Comparison of ENCODE assay signal across 21 cellular contexts in genomic region chr1:109474697-109475096, GRCh38. TPM values are rescaled to one million over a fixed set of nuclear protein-coding genes. Genes with fewer than 3 reads are reported as not detected.
DNase-seq lines count a peak whose midpoint lies in the region; ATAC-seq, FAIRE-seq and TF ChIP-seq lines count a peak whose summit lies in the region.
"Had no signal": no experiment of that assay in that cellular context is flagged by ENCODE, and none has a peak within 500 bp of the region (broad histone marks: within the 10 kb centered on the region; RNA-seq: fewer than 3 reads in every experiment).

No MANE protein-coding gene starts in this region.

- WGBS in H9 (ENCODE audit: extremely low coverage, insufficient read length, low lambda C conversion rate), result no CpG with 5 or more reads among the region's 1 CpG

- H2BK12ac ChIP-seq in H9 (ENCODE audit: insufficient read length, low read depth, low read length), result no peak overlapping the region

- H3K9me3 Mint-ChIP-seq in H9, result peaks cover 0 to 3% of the 10 kb centered on the region in 2 experiments; a peak in 2 of 5 replicates
- H3K9me3 Mint-ChIP-seq in activated T-helper 17 cell treated with anti-CD3 and anti-CD28 coated beads, Interleukin-2, amount 50 U/mL, for 72 hours, result no peaks in the 10 kb centered on the region
- H3K9me3 Mint-ChIP-seq: CD4-positive, alpha-beta T cell had no signal

- H3K23me2 ChIP-seq in H9 (ENCODE audit: insufficient read length, low read depth, low read length, poor library complexity, severe bottlenecking), result no peaks in the 10 kb centered on the region

- H3K56ac ChIP-seq in H9 (ENCODE audit: insufficient read length, low read depth, low read length), result no peak overlapping the region

- H3K9me3 ChIP-seq in H9 (ENCODE audit: control insufficient read depth, low read depth, low read length) (no peaks in the 10 kb centered on the region), osteoblast (ENCODE audit: low read depth, low read length) (no peaks in the 10 kb centered on the region)
- H3K9me3 ChIP-seq: BLaER1, MG63, Peyer's patch, SJSA1 had no signal

- no peak overlapping the region for H4K91ac ChIP-seq in H9 (ENCODE audit: insufficient read length, low read depth, low read length)

- TF ChIP-seq CTCF in H9 (conservative IDR thresholded peaks at IDR 0.05) (no peak), osteoblast (IDR thresholded peaks at IDR 0.05; ENCODE audit: extremely low read depth, low read depth, low read length) (no peak)

- no peak overlapping the region for H2BK20ac ChIP-seq in H9 (ENCODE audit: low read depth, low read length, poor library complexity, severe bottlenecking)

- no peak overlapping the region for H2BK5ac ChIP-seq in H9 (ENCODE audit: insufficient read length, low read length)

- H3K4me2 ChIP-seq in H9 (ENCODE audit: insufficient read depth, insufficient read length, low read length) (no peak overlapping the region), osteoblast (ENCODE audit: insufficient read depth, low read length) (no peak overlapping the region)
- H3K4me2 ChIP-seq: BLaER1 had no signal

- H3T11ph ChIP-seq in H9 (ENCODE audit: low read length), result no peak overlapping the region

- no peak overlapping the region for H2AK5ac ChIP-seq in H9 (ENCODE audit: insufficient read length, low read length)

- H3K18ac ChIP-seq in H9 (ENCODE audit: insufficient read length, low read depth, low read length), result no peak overlapping the region

- no peak overlapping the region for H3K14ac ChIP-seq in H9 (ENCODE audit: insufficient read depth, low read length)

- no peak overlapping the region for H3K4me3 Mint-ChIP-seq in H9
- H3K4me3 Mint-ChIP-seq in activated T-helper 17 cell treated with anti-CD3 and anti-CD28 coated beads, Interleukin-2, amount 50 U/mL, for 72 hours, result no peak overlapping the region
- H3K4me3 Mint-ChIP-seq: CD4-positive, alpha-beta T cell had no signal

- H3K9ac ChIP-seq in H9 (ENCODE audit: extremely low read depth, insufficient read length, low read length), result no peak overlapping the region
- H3K9ac ChIP-seq: BLaER1 had no signal

- no peak overlapping the region for H2BK15ac ChIP-seq in H9 (ENCODE audit: low read depth, low read length)

- H3K4me3 ChIP-seq in osteoblast (ENCODE audit: insufficient read depth, low read length), result no peak overlapping the region
- H3K4me3 ChIP-seq: BLaER1, MG63, Peyer's patch, SJSA1 had no signal

- H3K79me1 ChIP-seq in H9 (ENCODE audit: insufficient read depth, low read depth, low read length, poor library complexity, severe bottlenecking), result no peaks in the 10 kb centered on the region

- no peak overlapping the region for H2BK120ac ChIP-seq in H9 (ENCODE audit: low read depth, low read length, poor library complexity, severe bottlenecking)

- H3K36me3 ChIP-seq in osteoblast (ENCODE audit: insufficient read depth, low read length), result no peaks in the 10 kb centered on the region
- H3K36me3 ChIP-seq: BLaER1, MG63, Peyer's patch, SJSA1 had no signal

- no peak overlapping the region for H3K23ac ChIP-seq in H9 (ENCODE audit: insufficient read length, low read depth, low read length)

- no peak for FAIRE-seq in frontal cortex (lab: Jason Lieb, UNC)

- H3K36me3 Mint-ChIP-seq in H9 (ENCODE audit: insufficient read depth in 1 of 3, low read depth in 3 of 3), result no peaks in the 10 kb centered on the region
- H3K36me3 Mint-ChIP-seq in activated T-helper 17 cell treated with anti-CD3 and anti-CD28 coated beads, Interleukin-2, amount 50 U/mL, for 72 hours (ENCODE audit: low read depth), result no peaks in the 10 kb centered on the region

- H3K79me2 ChIP-seq in H9 (ENCODE audit: insufficient read depth, low read length) (no peaks in the 10 kb centered on the region), osteoblast (ENCODE audit: insufficient read depth, low read length) (no peaks in the 10 kb centered on the region)

- H4K5ac ChIP-seq in H9 (ENCODE audit: insufficient read length, low read depth, low read length), result no peak overlapping the region

- peaks cover 8 to 11% of the 10 kb centered on the region in 2 experiments for H3K4me1 Mint-ChIP-seq in H9
- peaks cover 6% of the 10 kb centered on the region for H3K4me1 Mint-ChIP-seq in activated T-helper 17 cell treated with anti-CD3 and anti-CD28 coated beads, Interleukin-2, amount 50 U/mL, for 72 hours

- ATAC-seq in activated T-helper 17 cell treated with anti-CD3 and anti-CD28 coated beads, Interleukin-2, amount 50 U/mL, for 72 hours (replicated peaks), result no peak
- ATAC-seq in HG02885 (IDR thresholded peaks at IDR 0.05; ENCODE audit: poor library complexity, unreplicated experiment), result no peak

- H4K20me1 ChIP-seq in H9 (ENCODE audit: control insufficient read depth, insufficient read depth, insufficient read length), result no peaks in the 10 kb centered on the region
- H4K20me1 ChIP-seq in osteoblast (ENCODE audit: insufficient read depth, low read length), result no peaks in the 10 kb centered on the region
- H4K20me1 ChIP-seq: BLaER1 had no signal

- DNase-seq in H9, result peak; percentile 4
- DNase-seq in OCI-M1 (lab: John Stamatoyannopoulos, UW), result peak; percentile 46
- DNase-seq in frontal cortex (ENCODE audit: low spot score in 2 of 2), result peak; percentile 0 to 1
- DNase-seq in osteoblast (ENCODE audit: insufficient read length, low spot score, missing footprints), result peak; percentile 38
- DNase-seq in activated naive CD4-positive, alpha-beta T cell treated with Interleukin-2 at 50 U/mL for 16 hours, result no peak
- DNase-seq in NK-92 treated with Interleukin-12 subunit alpha and Interleukin-12 subunit beta, amount 100 ng/mL, for 24 hours (lab: John Stamatoyannopoulos, UW), result no peak
- DNase-seq: CD4-positive, alpha-beta T cell; COR-L47; DMS79 treated with DMSO at 0.1 percent for 48 hours; MG63; NCI-H1092; NCI-H1436; NCI-H1930; NCI-H2227 treated with DMSO at 0.1 percent for 48 hours; NCI-H510A; NCI-H748 treated with DMSO at 0.1 percent for 48 hours; Peyer's patch had no signal

- H3K27me3 Mint-ChIP-seq in H9 (ENCODE audit: low read depth), result peaks cover 50% of the 10 kb centered on the region
- peaks cover 25% of the 10 kb centered on the region for H3K27me3 Mint-ChIP-seq in activated T-helper 17 cell treated with anti-CD3 and anti-CD28 coated beads, Interleukin-2, amount 50 U/mL, for 72 hours

- H4K8ac ChIP-seq in H9 (replicated peaks; ENCODE audit: insufficient read length, low read depth, low read length), result no peak overlapping the region

- H3K27ac ChIP-seq in H9 (ENCODE audit: insufficient read length, low read depth, low read length), result no peak overlapping the region
- H3K27ac ChIP-seq in osteoblast (ENCODE audit: low read depth, low read length), result no peak overlapping the region
- H3K27ac ChIP-seq: BLaER1, Peyer's patch, SJSA1 had no signal

- no peaks in the 10 kb centered on the region for H3K4me1 ChIP-seq in H9 (ENCODE audit: insufficient read depth, low read length)
- no peaks in the 10 kb centered on the region for H3K4me1 ChIP-seq in osteoblast (ENCODE audit: insufficient read depth, low read length)
- H3K4me1 ChIP-seq: BLaER1, Peyer's patch, SJSA1 had no signal

- H3K27me3 ChIP-seq in H9 (ENCODE audit: insufficient read depth, low read length), result 0 out of 2 replicates have a peak, but pooled peaks cover 2% of the 10 kb centered on the region
- H3K27me3 ChIP-seq in osteoblast (ENCODE audit: insufficient read depth, low read length), result peaks cover 26% of the 10 kb centered on the region

- H2AFZ ChIP-seq in H9 (ENCODE audit: low read length) (no peak overlapping the region), osteoblast (ENCODE audit: low read length) (no peak overlapping the region)

- H3K27ac Mint-ChIP-seq in H9, result no peak overlapping the region; a peak in 1 of 7 replicates
- H3K27ac Mint-ChIP-seq in activated T-helper 17 cell treated with anti-CD3 and anti-CD28 coated beads, Interleukin-2, amount 50 U/mL, for 72 hours, result no peak overlapping the region
- H3K27ac Mint-ChIP-seq: CD4-positive, alpha-beta T cell had no signal

- no peak overlapping the region for H3K4ac ChIP-seq in H9 (ENCODE audit: low read depth, low read length)

RNA-seq across cellular contexts. Expression of gene SYPL2, which starts 8.4 kb away (rescaled TPM):
- 2.5 and 2.6 TPM in 2 replicates for total RNA-seq in H9 (2021)
- total RNA-seq in frontal cortex, result not detected
- 0.88 and 1.8 TPM in 2 replicates for total RNA-seq in osteoblast
- not detected for total RNA-seq in activated T-helper 17 cell treated with anti-CD3 and anti-CD28 coated beads, Interleukin-2, amount 50 U/mL, for 72 hours
- total RNA-seq: CD4-positive, alpha-beta T cell had no signal

RNA-seq across cellular contexts. Expression of gene ATXN7L2, which starts 9.0 kb away (rescaled TPM):
- 17.3 TPM in 2 replicates for total RNA-seq in H9 (2021)
- total RNA-seq in frontal cortex, result 4.9 TPM
- 1.8 and 3.5 TPM in 2 replicates for total RNA-seq in osteoblast
- 10 to 100 TPM; 14.5 to 15.3 TPM for total RNA-seq in activated T-helper 17 cell treated with anti-CD3 and anti-CD28 coated beads, Interleukin-2, amount 50 U/mL, for 72 hours

RNA-seq across cellular contexts. Expression of gene CYB561D1, which starts 19.2 kb away (rescaled TPM):
- 6.5 and 6.7 TPM in 2 replicates for total RNA-seq in H9 (2021)
- 4.9 TPM for total RNA-seq in frontal cortex
- 6.5 and 10.5 TPM in 2 replicates for total RNA-seq in osteoblast
- total RNA-seq in activated T-helper 17 cell treated with anti-CD3 and anti-CD28 coated beads, Interleukin-2, amount 50 U/mL, for 72 hours, result 10 to 100 TPM in 1 of 2 donors, 1 to 10 TPM in 1; 7.6 to 19.2 TPM

RNA-seq across cellular contexts. Expression of gene AMIGO1, which starts 34.8 kb away (rescaled TPM):
- total RNA-seq in H9 (2021) (3.6 and 4.1 TPM in 2 replicates), frontal cortex (8.2 TPM), osteoblast (2.1 and 2.5 TPM in 2 replicates)
- 1 to 10 TPM; 1.1 to 1.2 TPM for total RNA-seq in activated T-helper 17 cell treated with anti-CD3 and anti-CD28 coated beads, Interleukin-2, amount 50 U/mL, for 72 hours

RNA-seq across cellular contexts. Expression of gene PSMA5, which starts 48.4 kb away (rescaled TPM):
- 133 and 136 TPM in 2 replicates for total RNA-seq in H9 (2021)
- 35.1 TPM for total RNA-seq in frontal cortex
- 41.5 and 45.6 TPM in 2 replicates for total RNA-seq in osteoblast
- total RNA-seq in activated T-helper 17 cell treated with anti-CD3 and anti-CD28 coated beads, Interleukin-2, amount 50 U/mL, for 72 hours, result 100 to 1,000 TPM; 106 to 198 TPM

Comparison
In these comparisons a context has a peak if more than half of its experiments do, and no peak if none do; other contexts are left out.
1. DNase-seq: peak in H9 (single experiment), OCI-M1 (single experiment), frontal cortex (2 of 2) and osteoblast (single experiment); none in activated naive CD4-positive, alpha-beta T cell treated with Interleukin-2 at 50 U/mL for 16 hours (single experiment) and NK-92 treated with Interleukin-12 subunit alpha and Interleukin-12 subunit beta, amount 100 ng/mL, for 24 hours (single experiment).